In the genomic region with DNA sequence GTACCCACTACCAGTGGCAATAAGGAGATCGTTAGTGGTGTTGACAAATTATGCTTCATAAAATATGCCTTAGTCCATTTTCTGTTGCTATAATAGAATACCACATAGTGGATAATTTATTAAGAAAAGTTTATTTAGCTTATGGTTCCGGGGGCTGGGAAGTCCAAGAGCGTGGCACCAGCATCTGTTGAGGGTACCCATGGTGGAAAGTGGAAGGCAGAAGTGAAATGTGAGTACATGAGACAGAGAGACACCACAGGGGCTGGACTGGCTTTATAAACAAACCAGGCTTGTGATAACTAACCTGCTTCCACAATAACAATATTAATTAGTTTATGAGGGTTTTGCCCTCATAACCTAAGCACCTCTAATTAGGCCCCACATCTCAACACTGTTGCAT, we compare ENCODE assay signal across 27 cellular contexts.
"Had no signal": no experiment of that assay in that cellular context is flagged by ENCODE, and none has a peak within 500 bp of the region (broad histone marks: within the 10 kb centered on the region; RNA-seq: fewer than 3 reads in every experiment).

No MANE protein-coding gene starts in this region.

- H3K27ac ChIP-seq: colonic mucosa, epithelial cell of prostate, esophagus squamous epithelium, gastrocnemius medialis, heart right ventricle, left lung, lower lobe of right lung had no signal

- DNase-seq: colonic mucosa; cortex of kidney; effector CD8-positive, alpha-beta T cell; effector memory CD8-positive, alpha-beta T cell; endodermal cell; erythroblast; esophagus squamous epithelium; foreskin fibroblast; foreskin melanocyte; gastrocnemius medialis; glutamatergic neuron; head of caudate nucleus; heart right ventricle; hippocampal formation; left cardiac atrium; left lung; left ventricle myocardium superior; lower lobe of right lung; mesenchymal stem cell; mucosa of descending colon had no signal

- H3K27me3 ChIP-seq: colonic mucosa, esophagus squamous epithelium, gastrocnemius medialis, heart right ventricle, left lung had no signal

- H3K4me1 Mint-ChIP-seq: endodermal cell, mesothelial cell of epicardium had no signal

- H3K4me1 ChIP-seq: colonic mucosa, gastrocnemius medialis had no signal

- H3K27ac Mint-ChIP-seq: dendritic cell treated with granulocyte-macrophage colony-stimulating factor and Interleukin-4, amounts not matched to agents 40 ng/mL and 50 ng/mL, for 4 days; effector memory CD8-positive, alpha-beta T cell; endodermal cell; mesothelial cell of epicardium had no signal

- ATAC-seq: effector memory CD8-positive, alpha-beta T cell; esophagus mucosa; gastrocnemius medialis; heart right ventricle; left cardiac atrium; left lung; left ventricle myocardium superior; lower lobe of right lung; mucosa of descending colon had no signal

- H3K36me3 ChIP-seq: colonic mucosa, esophagus squamous epithelium, gastrocnemius medialis, heart right ventricle, left lung, lower lobe of right lung had no signal

- H3K4me3 Mint-ChIP-seq: dendritic cell treated with granulocyte-macrophage colony-stimulating factor and Interleukin-4, amounts not matched to agents 40 ng/mL and 50 ng/mL, for 4 days; effector memory CD8-positive, alpha-beta T cell; endodermal cell; mesothelial cell of epicardium had no signal

- FAIRE-seq: endometrium, islet of Langerhans, keratinocyte had no signal

- H3K9me3 Mint-ChIP-seq: endodermal cell had no signal

- H3K27me3 Mint-ChIP-seq: dendritic cell treated with granulocyte-macrophage colony-stimulating factor and Interleukin-4, amounts not matched to agents 40 ng/mL and 50 ng/mL, for 4 days; effector memory CD8-positive, alpha-beta T cell had no signal

- H3K9me3 ChIP-seq: colonic mucosa, esophagus squamous epithelium, gastrocnemius medialis, lower lobe of right lung had no signal

- H3K4me3 ChIP-seq: colonic mucosa, esophagus squamous epithelium, gastrocnemius medialis, heart right ventricle, left lung, lower lobe of right lung, mucosa of descending colon had no signal
